ENCODE assay signal across 9 cellular contexts in genomic region chr14:33949051-33950037, GRCh38. TPM values are rescaled to one million over a fixed set of nuclear protein-coding genes. Genes with fewer than 3 reads are reported as not detected.
A peak's percentile ranks its signal among the peaks of the same experiment; 100 is the strongest.
DNase-seq lines count a peak whose midpoint lies in the region; ATAC-seq, FAIRE-seq and TF ChIP-seq lines count a peak whose summit lies in the region.
"Had no signal": no experiment of that assay in that cellular context is flagged by ENCODE, and none has a peak within 500 bp of the region (broad histone marks: within the 10 kb centered on the region; RNA-seq: fewer than 3 reads in every experiment).

No MANE protein-coding gene starts in this region.

- TF ChIP-seq RAD21 in K562 (CRISPR knock-in tag; conservative IDR thresholded peaks at IDR 0.05 in 1 of 2, IDR thresholded peaks at IDR 0.05 in 1 of 2) = no peak

- TSS peak; percentile 44 for BruUV-seq in K562 (replicated peaks; lab: Mats Ljungman, UMichigan)

- H3K27me3 ChIP-seq in heart left ventricle (peaks cover 0 to 23% (median 0%) of the 10 kb centered on the region in 9 donors), K562 (ENCODE audit: control insufficient read depth in 2 of 2, insufficient read depth in 2 of 2, low read length in 2 of 2) (no peaks in the 10 kb centered on the region)

- peak in 1 of 4 donors; percentile 16 for ATAC-seq in heart left ventricle
- peak; percentile 23 for ATAC-seq in K562

- peaks cover 0 to 59% (median 21%) of the 10 kb centered on the region in 12 donors for H3K4me1 ChIP-seq in heart left ventricle
- peaks cover 13 to 15% of the 10 kb centered on the region in 2 experiments; a peak in 4 of 5 replicates for H3K4me1 ChIP-seq in K562 (replicated peaks in 1 of 2; ENCODE audit: control insufficient read depth in 2 of 2, insufficient read depth in 2 of 2, low read length in 2 of 2)
- no peaks in the 10 kb centered on the region for H3K4me1 ChIP-seq in urinary bladder (ENCODE audit: insufficient read depth)

- H3K4me3 ChIP-seq in heart left ventricle (peak overlapping the region; percentile 49 to 87 (median 70)), K562 (peak overlapping the region; percentile 60), urinary bladder (ENCODE audit: low read depth, low read length) (peak overlapping the region; percentile 57)

- in situ Hi-C loops in K562 (cut with MboI) = loop anchor here (10.0 kb wide), 1 partner anchor 155 kb away; no protein-coding TSS in a partner anchor

- H3K9ac ChIP-seq in K562 (ENCODE audit: insufficient read depth in 1 of 2, low read depth in 2 of 2, low read length in 2 of 2) = peak overlapping the region; percentile 69 to 96; a peak in 3 of 4 replicates

- CTCF ChIA-PET in K562 (lab: Yijun Ruan, JAX; ENCODE audit: low intra/inter-chr PET ratio) = no interaction called here

- no peaks in the 10 kb centered on the region for H3K9me1 ChIP-seq in K562 (ENCODE audit: control insufficient read depth, insufficient read depth, low read length)

- TF ChIP-seq POLR2A in heart left ventricle (IDR thresholded peaks at IDR 0.05) (no peak), K562 (conservative IDR thresholded peaks at IDR 0.05) (no peak)

- TF ChIP-seq CTCF in heart left ventricle (IDR thresholded peaks at IDR 0.05) (no peak), K562 (IDR thresholded peaks at IDR 0.05 in 2 of 3, conservative IDR thresholded peaks at IDR 0.05 in 1 of 3; ENCODE audit: insufficient read depth in 2 of 3, low read depth in 1 of 3, low read length in 3 of 3) (no peak)

- intact Hi-C loops in heart left ventricle (cut with DNase I) = loop anchor here in 9 of 10 donors (1.0 to 10.0 kb wide), 14 partner anchors 11 to 283 kb away; no protein-coding TSS in a partner anchor
- intact Hi-C loops in cardiac septum (cut with DNase I) = loop anchor here (5.0 kb wide), 3 partner anchors 113 to 278 kb away; no protein-coding TSS in a partner anchor
- intact Hi-C loops in K562 (cut with micrococcal nuclease) = loop anchor here (5.0 kb wide), 2 partner anchors 102 to 148 kb away; no protein-coding TSS in a partner anchor

- TF ChIP-seq EP300 in K562 (IDR thresholded peaks at IDR 0.05; ENCODE audit: low read length) = no peak

- peak overlapping the region; percentile 75; the same call in 1 of the 2 replicates for H2AFZ ChIP-seq in K562 (ENCODE audit: low read depth, low read length)

- POLR2A ChIA-PET in K562 (lab: Yijun Ruan, JAX) = interaction anchor here (0.6 to 2.6 kb wide), 10 partner anchors 8 to 1097 kb away, joined by 3 to 28 read pairs (median 6); partner anchors contain the start of gene FAM177A1

- H4K20me1 ChIP-seq in K562 (replicated peaks; ENCODE audit: control insufficient read depth, insufficient read depth, low read length) = 0 out of 2 replicates have a peak, but pooled peaks cover 6% of the 10 kb centered on the region

- DNase-seq in heart left ventricle (no peak), cardiac septum (ENCODE audit: low spot score) (no peak), K562 (ENCODE audit: extremely low read depth in 1 of 4, low spot score in 3 of 4) (peak; percentile 17 to 45 (median 20)), midbrain (lab: John Stamatoyannopoulos, UW) (peak; percentile 64), NCI-H146 treated with DMSO at 0.1 percent for 48 hours (lab: John Stamatoyannopoulos, UW; ENCODE audit: unreplicated experiment) (no peak), T1000 (lab: John Stamatoyannopoulos, UW) (no peak)
- DNase-seq in activated CD4-positive, alpha-beta T cell treated with anti-CD3 and anti-CD28 coated beads for 48 hours = no peak

- FAIRE-seq in K562 (lab: Jason Lieb, UNC) = peak; percentile 80
- FAIRE-seq: TTC549 had no signal

- H3K9me3 ChIP-seq in heart left ventricle (no peaks in the 10 kb centered on the region), K562 (replicated peaks; ENCODE audit: control insufficient read depth, insufficient read depth, low read depth, low read length) (no peaks in the 10 kb centered on the region)

- H3K79me2 ChIP-seq in K562 (ENCODE audit: control insufficient read depth, insufficient read depth, low read length) = peaks cover 65% of the 10 kb centered on the region

- WGBS in heart left ventricle, 4 donors = 20 to 31% (median 25%) methylated on average over 15 of the region's 15 CpGs
- WGBS in K562 (ENCODE audit: insufficient coverage, low coverage, missing lambda C conversion rate) = 2% methylated on average over 15 of the region's 15 CpGs
- WGBS in urinary bladder = 19% methylated on average over 15 of the region's 15 CpGs

- peak overlapping the region; percentile 87 for H3K4me2 ChIP-seq in K562 (ENCODE audit: insufficient read depth, low read length)

- H3K36me3 ChIP-seq in heart left ventricle (no peaks in the 10 kb centered on the region), K562 (ENCODE audit: control insufficient read depth, insufficient read depth, low read length) (peaks cover 22% of the 10 kb centered on the region), urinary bladder (ENCODE audit: insufficient read depth) (no peaks in the 10 kb centered on the region)

- peak overlapping the region; percentile 13 to 91 (median 80) for H3K27ac ChIP-seq in heart left ventricle
- H3K27ac ChIP-seq in K562 (ENCODE audit: extremely low read depth, low read depth, low read length) = peak overlapping the region; percentile 68
- H3K27ac ChIP-seq in urinary bladder (ENCODE audit: low read depth) = no peak overlapping the region

TF ChIP-seq in K562, 482 proteins besides CTCF, POLR2A, EP300 and RAD21:
- peak; percentile 90; the same call in 1 of the 2 replicates for TF ChIP-seq ZSCAN29 (IDR thresholded peaks at IDR 0.05)
- peak; percentile 49 for TF ChIP-seq KDM5B (IDR thresholded peaks at IDR 0.05; ENCODE audit: insufficient replicate concordance, low read depth, low read length)
- no peak for TF ChIP-seq CC2D1A (IDR thresholded peaks at IDR 0.05)
- peak; percentile 18 for TF ChIP-seq TBP (optimal IDR thresholded peaks at IDR 0.05; ENCODE audit: low read depth, low read length)
- peak; percentile 41; the same call in 1 of the 2 replicates for TF ChIP-seq EGR1 (conservative IDR thresholded peaks at IDR 0.05)
- TF ChIP-seq HMBOX1 (IDR thresholded peaks at IDR 0.05) = peak; percentile 77
- TF ChIP-seq ZNF3 (CRISPR knock-in tag; IDR thresholded peaks at IDR 0.05) = no peak
- TF ChIP-seq RFX5 (IDR thresholded peaks at IDR 0.05; ENCODE audit: low read depth, low read length) = no peak
- TF ChIP-seq UBTF (IDR thresholded peaks at IDR 0.05; ENCODE audit: borderline replicate concordance in 1 of 2, low read depth in 2 of 2, low read length in 2 of 2) = 0 out of 4 replicates have a peak, but pooled peaks of 1 of the 2 experiments have one; percentile 17
- TF ChIP-seq ARID1B (IDR thresholded peaks at IDR 0.05) = no peak
- TF ChIP-seq CHD1 (IDR thresholded peaks at IDR 0.05; ENCODE audit: low read length) = peak; percentile 32
- no peak for TF ChIP-seq HEY1 (CRISPR knock-in tag; IDR thresholded peaks at IDR 0.05; ENCODE audit: borderline replicate concordance)

RNA-seq across cellular contexts. Expression of gene EGLN3, which starts 1.5 kb away (rescaled TPM):
- total RNA-seq in heart left ventricle (100 to 1,000 TPM in 6 of 9 donors, 10 to 100 TPM in 3; 46.5 to 221 (median 138) TPM), cardiac septum (326 TPM), K562 (2014; rRNA removed) (5.8 and 9.4 TPM in 2 replicates), K562 (2014; rRNA removed; fragmentation: Illumina TruSeq; extraction: Trizol) (11.0 and 12.7 TPM in 2 replicates), K562 (2015; rRNA removed; fragmentation: Illumina TruSeq; extraction: Trizol) (3.0 and 3.9 TPM in 2 replicates), K562 (2021) (11.5 and 13.0 TPM in 2 replicates), urinary bladder (54.6 TPM)
- polyA plus RNA-seq in heart left ventricle (100 to 1,000 TPM in 1 of 2 donors, 10 to 100 TPM in 1; 69.8 to 308 TPM), K562 (2011; rRNA removed) (49.5 and 87.6 TPM in 2 replicates), K562 (2014; fragmentation: Illumina TruSeq; extraction: Trizol) (11.4 and 15.0 TPM in 2 replicates), K562 (2014; fragmentation: Nextera tagmentation; extraction: Ambion mirVana) (1 to 10 TPM; 2.5 to 3.0 TPM), K562 (2014; rRNA removed) (5.3 and 6.7 TPM in 2 replicates), urinary bladder (65.8 TPM)
- total RNA-seq in K562 (2011; cell fraction: chromatin; rRNA removed; ENCODE audit: low replicate concordance) = 57.3 and 84.8 TPM in 2 replicates
- 43.2 and 49.0 TPM in 2 replicates for total RNA-seq in K562 (2011; cell fraction: nucleolus; rRNA removed)
- total RNA-seq in K562 (2011; cell fraction: nucleoplasm; rRNA removed) = 64.0 and 78.9 TPM in 2 replicates
- 23.6 and 30.2 TPM in 2 replicates for polyA plus RNA-seq in K562 (2011; cell fraction: cytosol; rRNA removed)
- polyA plus RNA-seq in K562 (2011; cell fraction: nucleus; rRNA removed) = 40.3 and 50.5 TPM in 2 replicates
- 8.2 and 20.2 TPM in 2 replicates for polyA plus RNA-seq in K562 (2012)
- 68.1 and 110 TPM in 2 replicates for polyA minus RNA-seq in K562 (2011; rRNA and poly(A)+ RNA removed)
- 30.3 and 62.4 TPM in 2 replicates for polyA minus RNA-seq in K562 (2011; cell fraction: cytosol; rRNA and poly(A)+ RNA removed)
- 57.8 and 58.2 TPM in 2 replicates for polyA minus RNA-seq in K562 (2011; cell fraction: nucleus; rRNA and poly(A)+ RNA removed)

Comparison
In these comparisons a context has a peak if more than half of its experiments do, and no peak if none do; other contexts are left out.
1. DNase-seq: peak in K562 (4 of 4) and midbrain (single experiment); none in heart left ventricle (0 of 5), cardiac septum (single experiment), NCI-H146 treated with DMSO at 0.1 percent for 48 hours (single experiment), T1000 (single experiment) and activated CD4-positive, alpha-beta T cell treated with anti-CD3 and anti-CD28 coated beads for 48 hours (single experiment).
2. Peak in every context shown above with its lines, with median percentiles within 50 percentile points of each other: H3K4me3 ChIP-seq.